In genomic region chr10:62244785-62245595, GRCh38 we compare ENCODE assay signal across 8 cellular contexts. TPM values are rescaled to one million over a fixed set of nuclear protein-coding genes. Genes with fewer than 3 reads are reported as not detected.
A peak's percentile ranks its signal among the peaks of the same experiment; 100 is the strongest.
DNase-seq lines count a peak whose midpoint lies in the region; ATAC-seq and TF ChIP-seq lines count a peak whose summit lies in the region.

No MANE protein-coding gene starts in this region.

- H3K9me3 Mint-ChIP-seq in endodermal cell: no peaks in the 10 kb centered on the region

- H3K4me3 ChIP-seq in ACC112 (ENCODE audit: low read depth, low read length): peak overlapping the region; percentile 87
- H3K4me3 ChIP-seq in GM12864 (ENCODE audit: low read depth, low read length): no peak overlapping the region
- H3K4me3 ChIP-seq in WERI-Rb-1 (ENCODE audit: low read depth, low read length): no peak overlapping the region
- no peak overlapping the region for H3K4me3 ChIP-seq in endodermal cell (ENCODE audit: low read length)
- no peak overlapping the region for H3K4me3 ChIP-seq in aorta (ENCODE audit: low read length in 2 of 2)

- no peaks in the 10 kb centered on the region for H3K36me3 Mint-ChIP-seq in endodermal cell (ENCODE audit: low read depth)

- no peak overlapping the region for H3K4me3 Mint-ChIP-seq in endodermal cell

- DNase-seq in GM12864 (ENCODE audit: low read depth) (peak; percentile 52), NCI-H146 treated with DMSO at 0.1 percent for 48 hours (lab: John Stamatoyannopoulos, UW; ENCODE audit: unreplicated experiment) (peak; percentile 27), WERI-Rb-1 (peak; percentile 45), endodermal cell (no peak), mucosa of gallbladder (ENCODE audit: low spot score) (peak; percentile 66), aorta (no peak)

- H3K27me3 Mint-ChIP-seq in endodermal cell (ENCODE audit: insufficient read depth): no peaks in the 10 kb centered on the region

- peak overlapping the region; percentile 87 for H3K27ac ChIP-seq in ACC112 (ENCODE audit: low read depth, low read length)
- H3K27ac ChIP-seq in WERI-Rb-1: no peak overlapping the region
- H3K27ac ChIP-seq in endodermal cell (ENCODE audit: low read depth, low read length): no peak overlapping the region
- H3K27ac ChIP-seq in aorta (ENCODE audit: low read depth in 1 of 2, low read length in 2 of 2): no peak overlapping the region

- no peaks in the 10 kb centered on the region for H3K9me3 ChIP-seq in WERI-Rb-1 (ENCODE audit: severe bottlenecking)
- H3K9me3 ChIP-seq in endodermal cell (ENCODE audit: control insufficient read depth, low read length): no peaks in the 10 kb centered on the region
- no peaks in the 10 kb centered on the region for H3K9me3 ChIP-seq in aorta (ENCODE audit: control insufficient read depth, low read length)

- H3K27ac Mint-ChIP-seq in endodermal cell: no peak overlapping the region

- H3K36me3 ChIP-seq in ACC112 (ENCODE audit: insufficient read depth, low read length) (no peaks in the 10 kb centered on the region), WERI-Rb-1 (no peaks in the 10 kb centered on the region; the same call in 1 of the 2 replicates), endodermal cell (ENCODE audit: control insufficient read depth, insufficient read depth, low read length) (no peaks in the 10 kb centered on the region), aorta (ENCODE audit: control insufficient read depth in 1 of 2, insufficient read depth in 2 of 2, low read length in 1 of 2) (no peaks in the 10 kb centered on the region)

- no peak overlapping the region for H3K9ac ChIP-seq in endodermal cell (ENCODE audit: extremely low read depth, low read length, poor library complexity, severe bottlenecking)

- H3K27me3 ChIP-seq in ACC112 (ENCODE audit: insufficient read depth, low read length): no peaks in the 10 kb centered on the region
- no peaks in the 10 kb centered on the region for H3K27me3 ChIP-seq in WERI-Rb-1 (ENCODE audit: insufficient read depth, low read depth, severe bottlenecking)
- H3K27me3 ChIP-seq in endodermal cell (ENCODE audit: control insufficient read depth, insufficient read depth, low read length, poor library complexity, severe bottlenecking): no peaks in the 10 kb centered on the region
- no peaks in the 10 kb centered on the region for H3K27me3 ChIP-seq in aorta (ENCODE audit: control insufficient read depth in 1 of 2, insufficient read depth in 2 of 2, low read length in 1 of 2)

- TF ChIP-seq CTCF in GM12864 (IDR thresholded peaks at IDR 0.05; ENCODE audit: low read depth, low read length, missing control alignments) (peak; percentile 76), WERI-Rb-1 (IDR thresholded peaks at IDR 0.05; ENCODE audit: low read depth, low read length) (peak; percentile 68), endodermal cell (conservative IDR thresholded peaks at IDR 0.05) (peak; percentile 96)

- H2AFZ ChIP-seq in ACC112 (ENCODE audit: low read length, unreplicated experiment): peak overlapping the region; percentile 28

- H3K4me1 Mint-ChIP-seq in endodermal cell: peaks cover 14% of the 10 kb centered on the region

- H3K79me2 ChIP-seq in ACC112 (ENCODE audit: control insufficient read depth, insufficient read depth, low read length, unreplicated experiment): peaks cover 40% of the 10 kb centered on the region

- WGBS in endodermal cell (ENCODE audit: insufficient coverage in 1 of 2, insufficient read length in 1 of 2), 2 experiments: 74 to 90% methylated on average over 1 to 4 of the region's 5 CpGs
- 23 to 27% methylated on average over 5 of the region's 5 CpGs for WGBS in aorta, 2 donors

- H3K4me1 ChIP-seq in ACC112 (ENCODE audit: control insufficient read depth, insufficient read depth, low read length, unreplicated experiment): peaks cover 46% of the 10 kb centered on the region
- no peaks in the 10 kb centered on the region for H3K4me1 ChIP-seq in endodermal cell (ENCODE audit: control insufficient read depth, insufficient read depth, low read length)
- no peaks in the 10 kb centered on the region for H3K4me1 ChIP-seq in aorta (ENCODE audit: control insufficient read depth in 1 of 2, insufficient read depth in 2 of 2, low read length in 2 of 2)

- ATAC-seq in HG02623 (IDR thresholded peaks at IDR 0.05; ENCODE audit: unreplicated experiment) (peak; percentile 60), aorta (ENCODE audit: low FRiP score) (peak; percentile 87)

- intact Hi-C loops in aorta (cut with DNase I): loop anchor here (2.0 to 10.0 kb wide), 5 partner anchors 150 to 348 kb away; partner anchors contain the start of gene ARID5B (in 1 of the 2)

RNA-seq across cellular contexts. Expression of gene RTKN2, which starts 23.7 kb away (rescaled TPM):
- 10 to 100 TPM; 11.5 to 19.1 TPM for total RNA-seq in endodermal cell
- 21.3 TPM for polyA plus RNA-seq in endodermal cell (2013, experiment 1 of 2)
- polyA plus RNA-seq in endodermal cell (2013, experiment 2 of 2): 23.9 TPM
- 0.26 TPM for total RNA-seq in mucosa of gallbladder
- under 1 TPM; 0.21 to 0.29 TPM for total RNA-seq in aorta
- polyA plus RNA-seq in aorta: under 1 TPM; 0.13 to 0.31 TPM

Comparison
In these comparisons a context has a peak if more than half of its experiments do, and no peak if none do; other contexts are left out.
1. DNase-seq: peak in GM12864 (single experiment), NCI-H146 treated with DMSO at 0.1 percent for 48 hours (single experiment), WERI-Rb-1 (single experiment) and mucosa of gallbladder (single experiment); none in endodermal cell (single experiment) and aorta (0 of 2).
2. Peak in every context shown above with its lines, with median percentiles within 50 percentile points of each other: CTCF ChIP-seq.